In genomic region chr12:94284046-94284445, GRCh38 we compare ENCODE assay signal across 21 cellular contexts.
"Had no signal": no experiment of that assay in that cellular context is flagged by ENCODE, and none has a peak within 500 bp of the region (broad histone marks: within the 10 kb centered on the region; RNA-seq: fewer than 3 reads in every experiment).

No MANE protein-coding gene starts in this region.

- H3K9me3 Mint-ChIP-seq: nephron progenitor cell had no signal

- H3K4me1 ChIP-seq: parathyroid adenoma, prostate gland, right lobe of liver had no signal

- H3K27ac ChIP-seq: dorsolateral prefrontal cortex, gastrocnemius medialis, left ventricle myocardium inferior, lower lobe of right lung, parathyroid adenoma, prostate gland, right lobe of liver, stomach had no signal

- H3K27me3 ChIP-seq: dorsolateral prefrontal cortex, gastrocnemius medialis, heart right ventricle, right lobe of liver, stomach had no signal

- H3K9ac ChIP-seq: parathyroid adenoma had no signal

- H3K9me3 ChIP-seq: gastrocnemius medialis, heart right ventricle, left ventricle myocardium inferior, lower lobe of right lung, prostate gland, right lobe of liver, stomach had no signal

- H3K27ac Mint-ChIP-seq: nephron progenitor cell had no signal

- H2AFZ ChIP-seq: parathyroid adenoma had no signal

- H3K4me3 ChIP-seq: dorsolateral prefrontal cortex, gastrocnemius medialis, heart right ventricle, left ventricle myocardium inferior, lower lobe of right lung, prostate gland, right lobe of liver, stomach had no signal

- DNase-seq: cortex of kidney; dorsolateral prefrontal cortex; effector CD8-positive, alpha-beta T cell; gastrocnemius medialis; heart right ventricle; hypothalamus; left ventricle myocardium inferior; lower lobe of right lung; mesenchymal stem cell; midbrain; nephron progenitor cell; right lobe of liver; stimulated activated CD4-positive, alpha-beta T cell treated with anti-CD3 and anti-CD28 coated beads, Interleukin-1b, Interleukin-23, amount 100 ng/mL, for 48 hours; stimulated activated CD4-positive, alpha-beta T cell treated with anti-CD3 and anti-CD28 coated beads, Interleukin-4, amount 100 ng/mL, for 24 hours; stimulated activated naive CD4-positive, alpha-beta T cell; stomach; substantia nigra; trophoblast cell had no signal

- H3K4me3 Mint-ChIP-seq: nephron progenitor cell had no signal

- H3K36me3 ChIP-seq: gastrocnemius medialis, left ventricle myocardium inferior, prostate gland, right lobe of liver had no signal

- H3K79me2 ChIP-seq: parathyroid adenoma had no signal

- ATAC-seq: esophagus mucosa, gastrocnemius medialis, heart right ventricle, lower lobe of right lung, right lobe of liver had no signal
